In the genomic region with DNA sequence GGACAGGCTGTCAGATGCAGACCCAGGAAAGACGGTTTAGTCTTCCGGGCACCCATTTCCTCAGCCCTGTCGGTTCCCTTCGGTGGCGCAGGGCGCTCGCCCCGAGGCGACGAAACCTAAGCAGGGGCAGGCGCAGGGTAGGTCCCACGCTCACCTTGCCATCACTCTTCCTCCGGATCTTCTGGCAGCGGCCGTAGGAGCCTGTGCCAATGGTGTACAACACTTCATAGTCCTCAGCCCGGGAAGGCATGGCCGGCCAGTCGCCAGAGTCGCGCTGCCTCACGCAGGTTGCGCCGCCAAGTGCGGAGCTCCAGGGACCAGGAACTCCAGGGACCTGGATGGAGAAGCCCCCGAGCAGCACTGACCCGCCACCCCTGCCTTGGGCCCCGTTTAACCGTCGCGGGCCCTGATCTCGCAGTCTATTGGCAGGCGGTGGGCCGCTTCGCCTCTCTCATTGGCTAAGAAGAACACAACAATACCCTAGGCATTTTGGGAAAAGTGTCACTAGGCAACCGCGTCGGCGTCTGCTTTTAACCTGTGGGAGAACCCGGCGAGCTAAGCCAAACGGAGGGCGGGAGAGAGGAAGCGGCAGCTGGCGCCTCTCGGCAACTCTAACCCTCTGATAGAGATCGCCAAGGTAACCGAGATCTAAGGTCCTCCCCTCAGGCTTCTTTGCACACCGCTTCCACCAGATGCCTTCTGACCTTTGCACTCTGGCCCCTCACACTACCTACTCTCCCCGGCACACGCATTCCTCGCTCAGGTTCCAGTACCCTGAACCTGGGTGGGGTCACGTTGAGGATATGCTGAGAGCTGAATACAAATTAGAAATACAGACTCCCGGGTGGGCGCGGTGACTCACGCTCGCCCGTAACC, we compare ENCODE assay signal across 8 cellular contexts.
DNase-seq lines count a peak whose midpoint lies in the region; ATAC-seq lines count a peak whose summit lies in the region.

A gene (minus strand): TSS at position 392 of the 876 bp plus-strand sequence. CDS start 142 bp downstream, at position 250.

- no peaks in the 10 kb centered on the region for H3K36me3 ChIP-seq in rectal smooth muscle tissue (ENCODE audit: control insufficient read depth, insufficient read depth, low read length)

- no peak within 1 kb of the TSS for H3K9ac ChIP-seq in rectal smooth muscle tissue (ENCODE audit: low read length)

- H3K4me1 ChIP-seq in rectal smooth muscle tissue (ENCODE audit: control insufficient read depth, insufficient read depth, low read length), result peaks cover 3% of the 10 kb centered on the region

- H3K4me3 ChIP-seq in rectal smooth muscle tissue (ENCODE audit: low read length), result peak within 1 kb of the TSS; percentile 75

- H3K27ac ChIP-seq in rectal smooth muscle tissue (ENCODE audit: low read depth, low read length), result no peak within 1 kb of the TSS

- H3K27me3 ChIP-seq in rectal smooth muscle tissue (ENCODE audit: control insufficient read depth, insufficient read depth, low read length), result no peaks in the 10 kb centered on the region

- ATAC-seq in GM18502 (IDR thresholded peaks at IDR 0.05; ENCODE audit: poor library complexity, unreplicated experiment), result peak; percentile 97
- ATAC-seq in HG02938 (IDR thresholded peaks at IDR 0.05; ENCODE audit: unreplicated experiment), result peak; percentile 96

- DNase-seq in NCI-H1694 treated with DMSO at 0.1 percent for 48 hours (lab: John Stamatoyannopoulos, UW) (peak; percentile 95), T-helper 2 cell (peak; percentile 55 to 94 (median 78)), anterior cingulate cortex (lab: John Stamatoyannopoulos, UW) (peak in 57 of 58 donors; percentile 23 to 91 (median 72)), hepatic stellate cell (ENCODE audit: low spot score) (peak; percentile 96), cortex of kidney (lab: John Stamatoyannopoulos, UW) (no peak)
